1 cellular context compared by ENCODE assay signal in the genomic region with DNA sequence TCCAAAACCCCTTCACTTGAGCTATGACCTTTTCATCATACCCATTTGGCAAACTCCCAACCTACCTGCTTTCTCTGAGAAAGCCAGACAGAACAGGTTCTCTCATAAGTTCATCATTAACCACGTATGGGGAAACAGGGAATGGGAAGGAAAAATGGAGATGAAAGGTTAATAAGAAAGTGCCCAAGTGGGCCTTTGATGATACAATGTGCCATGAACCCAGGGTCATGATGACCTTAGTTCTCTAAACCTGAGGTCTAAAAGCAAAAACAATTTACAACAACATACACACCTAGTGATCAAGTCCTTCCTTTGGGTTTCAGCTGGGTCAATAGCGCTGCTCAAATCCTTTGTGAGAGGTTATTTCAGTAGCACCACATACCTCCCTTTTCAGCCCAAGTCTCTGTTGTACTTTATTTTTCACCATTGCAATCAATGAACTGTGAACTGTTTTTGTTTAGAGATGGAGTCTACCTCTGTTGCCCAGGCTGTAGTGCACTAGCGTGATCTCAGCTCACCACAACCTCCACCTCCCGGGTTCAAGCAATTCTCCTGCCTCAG.
TF ChIP-seq lines count a peak whose summit lies in the region.

No MANE protein-coding gene starts in this region.

TF ChIP-seq in HepG2, 621 proteins besides CTCF, POLR2A, EP300 and RAD21 (continued from another document and continues in another):
- TF ChIP-seq, protein P1, sequence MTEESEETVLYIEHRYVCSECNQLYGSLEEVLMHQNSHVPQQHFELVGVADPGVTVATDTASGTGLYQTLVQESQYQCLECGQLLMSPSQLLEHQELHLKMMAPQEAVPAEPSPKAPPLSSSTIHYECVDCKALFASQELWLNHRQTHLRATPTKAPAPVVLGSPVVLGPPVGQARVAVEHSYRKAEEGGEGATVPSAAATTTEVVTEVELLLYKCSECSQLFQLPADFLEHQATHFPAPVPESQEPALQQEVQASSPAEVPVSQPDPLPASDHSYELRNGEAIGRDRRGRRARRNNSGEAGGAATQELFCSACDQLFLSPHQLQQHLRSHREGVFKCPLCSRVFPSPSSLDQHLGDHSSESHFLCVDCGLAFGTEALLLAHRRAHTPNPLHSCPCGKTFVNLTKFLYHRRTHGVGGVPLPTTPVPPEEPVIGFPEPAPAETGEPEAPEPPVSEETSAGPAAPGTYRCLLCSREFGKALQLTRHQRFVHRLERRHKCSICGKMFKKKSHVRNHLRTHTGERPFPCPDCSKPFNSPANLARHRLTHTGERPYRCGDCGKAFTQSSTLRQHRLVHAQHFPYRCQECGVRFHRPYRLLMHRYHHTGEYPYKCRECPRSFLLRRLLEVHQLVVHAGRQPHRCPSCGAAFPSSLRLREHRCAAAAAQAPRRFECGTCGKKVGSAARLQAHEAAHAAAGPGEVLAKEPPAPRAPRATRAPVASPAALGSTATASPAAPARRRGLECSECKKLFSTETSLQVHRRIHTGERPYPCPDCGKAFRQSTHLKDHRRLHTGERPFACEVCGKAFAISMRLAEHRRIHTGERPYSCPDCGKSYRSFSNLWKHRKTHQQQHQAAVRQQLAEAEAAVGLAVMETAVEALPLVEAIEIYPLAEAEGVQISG (CRISPR knock-in tag; IDR thresholded peaks at IDR 0.05), result peak; percentile 41; the same call in 1 of the 2 replicates
- TF ChIP-seq, protein P2, sequence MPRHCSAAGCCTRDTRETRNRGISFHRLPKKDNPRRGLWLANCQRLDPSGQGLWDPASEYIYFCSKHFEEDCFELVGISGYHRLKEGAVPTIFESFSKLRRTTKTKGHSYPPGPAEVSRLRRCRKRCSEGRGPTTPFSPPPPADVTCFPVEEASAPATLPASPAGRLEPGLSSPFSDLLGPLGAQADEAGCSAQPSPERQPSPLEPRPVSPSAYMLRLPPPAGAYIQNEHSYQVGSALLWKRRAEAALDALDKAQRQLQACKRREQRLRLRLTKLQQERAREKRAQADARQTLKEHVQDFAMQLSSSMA (CRISPR knock-in tag; IDR thresholded peaks at IDR 0.05), result no peak
- TF ChIP-seq, protein P3, sequence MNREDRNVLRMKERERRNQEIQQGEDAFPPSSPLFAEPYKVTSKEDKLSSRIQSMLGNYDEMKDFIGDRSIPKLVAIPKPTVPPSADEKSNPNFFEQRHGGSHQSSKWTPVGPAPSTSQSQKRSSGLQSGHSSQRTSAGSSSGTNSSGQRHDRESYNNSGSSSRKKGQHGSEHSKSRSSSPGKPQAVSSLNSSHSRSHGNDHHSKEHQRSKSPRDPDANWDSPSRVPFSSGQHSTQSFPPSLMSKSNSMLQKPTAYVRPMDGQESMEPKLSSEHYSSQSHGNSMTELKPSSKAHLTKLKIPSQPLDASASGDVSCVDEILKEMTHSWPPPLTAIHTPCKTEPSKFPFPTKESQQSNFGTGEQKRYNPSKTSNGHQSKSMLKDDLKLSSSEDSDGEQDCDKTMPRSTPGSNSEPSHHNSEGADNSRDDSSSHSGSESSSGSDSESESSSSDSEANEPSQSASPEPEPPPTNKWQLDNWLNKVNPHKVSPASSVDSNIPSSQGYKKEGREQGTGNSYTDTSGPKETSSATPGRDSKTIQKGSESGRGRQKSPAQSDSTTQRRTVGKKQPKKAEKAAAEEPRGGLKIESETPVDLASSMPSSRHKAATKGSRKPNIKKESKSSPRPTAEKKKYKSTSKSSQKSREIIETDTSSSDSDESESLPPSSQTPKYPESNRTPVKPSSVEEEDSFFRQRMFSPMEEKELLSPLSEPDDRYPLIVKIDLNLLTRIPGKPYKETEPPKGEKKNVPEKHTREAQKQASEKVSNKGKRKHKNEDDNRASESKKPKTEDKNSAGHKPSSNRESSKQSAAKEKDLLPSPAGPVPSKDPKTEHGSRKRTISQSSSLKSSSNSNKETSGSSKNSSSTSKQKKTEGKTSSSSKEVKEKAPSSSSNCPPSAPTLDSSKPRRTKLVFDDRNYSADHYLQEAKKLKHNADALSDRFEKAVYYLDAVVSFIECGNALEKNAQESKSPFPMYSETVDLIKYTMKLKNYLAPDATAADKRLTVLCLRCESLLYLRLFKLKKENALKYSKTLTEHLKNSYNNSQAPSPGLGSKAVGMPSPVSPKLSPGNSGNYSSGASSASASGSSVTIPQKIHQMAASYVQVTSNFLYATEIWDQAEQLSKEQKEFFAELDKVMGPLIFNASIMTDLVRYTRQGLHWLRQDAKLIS (CRISPR knock-in tag; IDR thresholded peaks at IDR 0.05), result no peak
- no peak for TF ChIP-seq RNF2 (conservative IDR thresholded peaks at IDR 0.05; ENCODE audit: low read depth)
- TF ChIP-seq SAP130 (CRISPR knock-in tag; IDR thresholded peaks at IDR 0.05; ENCODE audit: low read depth), result peak; percentile 80
- TF ChIP-seq, protein P4, sequence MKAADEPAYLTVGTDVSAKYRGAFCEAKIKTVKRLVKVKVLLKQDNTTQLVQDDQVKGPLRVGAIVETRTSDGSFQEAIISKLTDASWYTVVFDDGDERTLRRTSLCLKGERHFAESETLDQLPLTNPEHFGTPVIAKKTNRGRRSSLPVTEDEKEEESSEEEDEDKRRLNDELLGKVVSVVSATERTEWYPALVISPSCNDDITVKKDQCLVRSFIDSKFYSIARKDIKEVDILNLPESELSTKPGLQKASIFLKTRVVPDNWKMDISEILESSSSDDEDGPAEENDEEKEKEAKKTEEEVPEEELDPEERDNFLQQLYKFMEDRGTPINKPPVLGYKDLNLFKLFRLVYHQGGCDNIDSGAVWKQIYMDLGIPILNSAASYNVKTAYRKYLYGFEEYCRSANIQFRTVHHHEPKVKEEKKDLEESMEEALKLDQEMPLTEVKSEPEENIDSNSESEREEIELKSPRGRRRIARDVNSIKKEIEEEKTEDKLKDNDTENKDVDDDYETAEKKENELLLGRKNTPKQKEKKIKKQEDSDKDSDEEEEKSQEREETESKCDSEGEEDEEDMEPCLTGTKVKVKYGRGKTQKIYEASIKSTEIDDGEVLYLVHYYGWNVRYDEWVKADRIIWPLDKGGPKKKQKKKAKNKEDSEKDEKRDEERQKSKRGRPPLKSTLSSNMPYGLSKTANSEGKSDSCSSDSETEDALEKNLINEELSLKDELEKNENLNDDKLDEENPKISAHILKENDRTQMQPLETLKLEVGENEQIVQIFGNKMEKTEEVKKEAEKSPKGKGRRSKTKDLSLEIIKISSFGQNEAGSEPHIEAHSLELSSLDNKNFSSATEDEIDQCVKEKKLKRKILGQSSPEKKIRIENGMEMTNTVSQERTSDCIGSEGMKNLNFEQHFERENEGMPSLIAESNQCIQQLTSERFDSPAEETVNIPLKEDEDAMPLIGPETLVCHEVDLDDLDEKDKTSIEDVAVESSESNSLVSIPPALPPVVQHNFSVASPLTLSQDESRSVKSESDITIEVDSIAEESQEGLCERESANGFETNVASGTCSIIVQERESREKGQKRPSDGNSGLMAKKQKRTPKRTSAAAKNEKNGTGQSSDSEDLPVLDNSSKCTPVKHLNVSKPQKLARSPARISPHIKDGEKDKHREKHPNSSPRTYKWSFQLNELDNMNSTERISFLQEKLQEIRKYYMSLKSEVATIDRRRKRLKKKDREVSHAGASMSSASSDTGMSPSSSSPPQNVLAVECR (CRISPR knock-in tag; IDR thresholded peaks at IDR 0.05; ENCODE audit: borderline replicate concordance), result peak; percentile 42; the same call in 1 of the 2 replicates
- TF ChIP-seq ZFP90 (CRISPR knock-in tag; IDR thresholded peaks at IDR 0.05; ENCODE audit: borderline replicate concordance), result 0 out of 2 replicates have a peak, but pooled peaks have one; percentile 27
- TF ChIP-seq JDP2 (CRISPR knock-in tag; IDR thresholded peaks at IDR 0.05; ENCODE audit: borderline replicate concordance), result no peak
- TF ChIP-seq FOSL2 (CRISPR knock-in tag; IDR thresholded peaks at IDR 0.05), result peak; percentile 45
- peak; percentile 85 for TF ChIP-seq FOXA3 (CRISPR knock-in tag; IDR thresholded peaks at IDR 0.05)
- peak; percentile 95 for TF ChIP-seq NR2F6 (IDR thresholded peaks at IDR 0.05)
- TF ChIP-seq NR2F6 (CRISPR knock-in tag; IDR thresholded peaks at IDR 0.05), result peak; percentile 96
- TF ChIP-seq CEBPB (IDR thresholded peaks at IDR 0.05; ENCODE audit: borderline replicate concordance, low read depth, low read length), result peak; percentile 28; the same call in 1 of the 2 replicates
- no peak for TF ChIP-seq HES4 (CRISPR knock-in tag; IDR thresholded peaks at IDR 0.05; ENCODE audit: borderline replicate concordance)
- TF ChIP-seq ZNF138 (CRISPR knock-in tag; IDR thresholded peaks at IDR 0.05; ENCODE audit: low read depth), result no peak
- TF ChIP-seq, protein P5, sequence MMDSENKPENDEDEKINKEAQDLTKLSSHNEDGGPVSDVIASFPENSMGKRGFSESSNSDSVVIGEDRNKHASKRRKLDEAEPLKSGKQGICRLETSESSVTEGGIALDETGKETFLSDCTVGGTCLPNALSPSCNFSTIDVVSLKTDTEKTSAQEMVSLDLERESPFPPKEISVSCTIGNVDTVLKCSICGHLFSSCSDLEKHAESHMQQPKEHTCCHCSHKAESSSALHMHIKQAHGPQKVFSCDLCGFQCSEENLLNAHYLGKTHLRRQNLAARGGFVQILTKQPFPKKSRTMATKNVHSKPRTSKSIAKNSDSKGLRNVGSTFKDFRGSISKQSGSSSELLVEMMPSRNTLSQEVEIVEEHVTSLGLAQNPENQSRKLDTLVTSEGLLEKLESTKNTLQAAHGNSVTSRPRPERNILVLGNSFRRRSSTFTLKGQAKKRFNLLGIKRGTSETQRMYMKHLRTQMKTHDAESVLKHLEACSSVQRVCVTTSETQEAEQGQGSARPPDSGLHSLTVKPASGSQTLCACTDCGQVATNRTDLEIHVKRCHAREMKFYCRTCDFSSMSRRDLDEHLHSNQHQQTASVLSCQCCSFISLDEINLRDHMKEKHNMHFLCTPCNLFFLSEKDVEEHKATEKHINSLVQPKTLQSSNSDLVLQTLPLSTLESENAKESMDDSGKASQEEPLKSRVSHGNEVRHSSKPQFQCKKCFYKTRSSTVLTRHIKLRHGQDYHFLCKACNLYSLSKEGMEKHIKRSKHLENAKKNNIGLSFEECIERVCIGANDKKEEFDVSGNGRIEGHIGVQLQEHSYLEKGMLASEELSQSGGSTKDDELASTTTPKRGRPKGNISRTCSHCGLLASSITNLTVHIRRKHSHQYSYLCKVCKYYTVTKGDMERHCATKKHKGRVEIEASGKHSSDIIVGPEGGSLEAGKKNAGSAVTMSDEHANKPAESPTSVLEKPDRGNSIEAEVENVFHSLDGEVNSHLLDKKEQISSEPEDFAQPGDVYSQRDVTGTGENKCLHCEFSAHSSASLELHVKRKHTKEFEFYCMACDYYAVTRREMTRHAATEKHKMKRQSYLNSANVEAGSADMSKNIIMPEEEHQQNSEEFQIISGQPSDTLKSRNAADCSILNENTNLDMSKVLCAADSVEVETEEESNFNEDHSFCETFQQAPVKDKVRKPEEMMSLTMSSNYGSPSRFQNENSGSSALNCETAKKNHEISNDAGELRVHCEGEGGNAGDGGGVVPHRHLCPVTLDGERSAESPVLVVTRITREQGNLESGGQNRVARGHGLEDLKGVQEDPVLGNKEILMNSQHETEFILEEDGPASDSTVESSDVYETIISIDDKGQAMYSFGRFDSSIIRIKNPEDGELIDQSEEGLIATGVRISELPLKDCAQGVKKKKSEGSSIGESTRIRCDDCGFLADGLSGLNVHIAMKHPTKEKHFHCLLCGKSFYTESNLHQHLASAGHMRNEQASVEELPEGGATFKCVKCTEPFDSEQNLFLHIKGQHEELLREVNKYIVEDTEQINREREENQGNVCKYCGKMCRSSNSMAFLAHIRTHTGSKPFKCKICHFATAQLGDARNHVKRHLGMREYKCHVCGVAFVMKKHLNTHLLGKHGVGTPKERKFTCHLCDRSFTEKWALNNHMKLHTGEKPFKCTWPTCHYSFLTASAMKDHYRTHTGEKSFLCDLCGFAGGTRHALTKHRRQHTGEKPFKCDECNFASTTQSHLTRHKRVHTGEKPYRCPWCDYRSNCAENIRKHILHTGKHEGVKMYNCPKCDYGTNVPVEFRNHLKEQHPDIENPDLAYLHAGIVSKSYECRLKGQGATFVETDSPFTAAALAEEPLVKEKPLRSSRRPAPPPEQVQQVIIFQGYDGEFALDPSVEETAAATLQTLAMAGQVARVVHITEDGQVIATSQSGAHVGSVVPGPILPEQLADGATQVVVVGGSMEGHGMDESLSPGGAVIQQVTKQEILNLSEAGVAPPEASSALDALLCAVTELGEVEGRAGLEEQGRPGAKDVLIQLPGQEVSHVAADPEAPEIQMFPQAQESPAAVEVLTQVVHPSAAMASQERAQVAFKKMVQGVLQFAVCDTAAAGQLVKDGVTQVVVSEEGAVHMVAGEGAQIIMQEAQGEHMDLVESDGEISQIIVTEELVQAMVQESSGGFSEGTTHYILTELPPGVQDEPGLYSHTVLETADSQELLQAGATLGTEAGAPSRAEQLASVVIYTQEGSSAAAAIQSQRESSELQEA (CRISPR knock-in tag; IDR thresholded peaks at IDR 0.05; ENCODE audit: not compliant biosample characterization), result no peak
- peak; percentile 50; the same call in 1 of the 2 replicates for TF ChIP-seq REPIN1 (CRISPR knock-in tag; IDR thresholded peaks at IDR 0.05; ENCODE audit: borderline replicate concordance, low read depth)
- TF ChIP-seq, protein P6, sequence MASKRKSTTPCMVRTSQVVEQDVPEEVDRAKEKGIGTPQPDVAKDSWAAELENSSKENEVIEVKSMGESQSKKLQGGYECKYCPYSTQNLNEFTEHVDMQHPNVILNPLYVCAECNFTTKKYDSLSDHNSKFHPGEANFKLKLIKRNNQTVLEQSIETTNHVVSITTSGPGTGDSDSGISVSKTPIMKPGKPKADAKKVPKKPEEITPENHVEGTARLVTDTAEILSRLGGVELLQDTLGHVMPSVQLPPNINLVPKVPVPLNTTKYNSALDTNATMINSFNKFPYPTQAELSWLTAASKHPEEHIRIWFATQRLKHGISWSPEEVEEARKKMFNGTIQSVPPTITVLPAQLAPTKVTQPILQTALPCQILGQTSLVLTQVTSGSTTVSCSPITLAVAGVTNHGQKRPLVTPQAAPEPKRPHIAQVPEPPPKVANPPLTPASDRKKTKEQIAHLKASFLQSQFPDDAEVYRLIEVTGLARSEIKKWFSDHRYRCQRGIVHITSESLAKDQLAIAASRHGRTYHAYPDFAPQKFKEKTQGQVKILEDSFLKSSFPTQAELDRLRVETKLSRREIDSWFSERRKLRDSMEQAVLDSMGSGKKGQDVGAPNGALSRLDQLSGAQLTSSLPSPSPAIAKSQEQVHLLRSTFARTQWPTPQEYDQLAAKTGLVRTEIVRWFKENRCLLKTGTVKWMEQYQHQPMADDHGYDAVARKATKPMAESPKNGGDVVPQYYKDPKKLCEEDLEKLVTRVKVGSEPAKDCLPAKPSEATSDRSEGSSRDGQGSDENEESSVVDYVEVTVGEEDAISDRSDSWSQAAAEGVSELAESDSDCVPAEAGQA (IDR thresholded peaks at IDR 0.05; ENCODE audit: low read depth), result no peak
- TF ChIP-seq, protein P6 (CRISPR knock-in tag; IDR thresholded peaks at IDR 0.05; ENCODE audit: borderline replicate concordance), result no peak
- TF ChIP-seq BRCA1 (CRISPR knock-in tag; IDR thresholded peaks at IDR 0.05), result no peak
- no peak for TF ChIP-seq ZNF777 (CRISPR knock-in tag; IDR thresholded peaks at IDR 0.05)
- TF ChIP-seq ZBTB38 (CRISPR knock-in tag; IDR thresholded peaks at IDR 0.05), result no peak
- no peak for TF ChIP-seq ZZZ3 (CRISPR knock-in tag; IDR thresholded peaks at IDR 0.05; ENCODE audit: borderline replicate concordance)
